ENCODE assay signal across 31 cellular contexts in the genomic region with DNA sequence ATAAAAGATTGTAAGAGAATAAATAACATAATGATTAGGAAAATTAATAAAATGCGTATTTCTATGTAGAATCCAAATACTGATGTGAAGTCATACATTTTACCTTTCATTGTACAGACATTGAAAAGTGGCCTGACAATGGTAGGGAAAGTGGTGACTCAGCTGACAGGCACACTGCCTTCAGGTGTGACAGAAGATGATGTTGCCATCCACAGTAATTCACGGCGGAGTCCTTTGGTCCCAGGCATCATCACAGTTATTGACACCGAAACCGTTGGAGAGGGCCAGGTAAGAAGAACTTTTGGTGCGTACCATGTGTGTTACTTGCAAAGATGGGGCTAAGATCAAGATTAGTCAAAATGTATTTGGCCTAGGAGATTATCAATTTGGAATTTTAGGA.
"Had no signal": no experiment of that assay in that cellular context is flagged by ENCODE, and none has a peak within 500 bp of the region (broad histone marks: within the 10 kb centered on the region; RNA-seq: fewer than 3 reads in every experiment).

No MANE protein-coding gene starts in this region.

- H3K4me1 ChIP-seq: Peyer's patch had no signal

- H3K27me3 ChIP-seq: brain microvascular endothelial cell, cardiac muscle cell, Peyer's patch, SJSA1 had no signal

- H3K9me3 ChIP-seq: Peyer's patch, SJSA1, SK-N-SH had no signal

- FAIRE-seq: TTC549 had no signal

- ATAC-seq: activated CD8-positive, alpha-beta T cell treated with anti-CD3 and anti-CD28 coated beads for 36 hours; activated T-cell treated with anti-CD3 and anti-CD28 coated beads, Interleukin-2, amount 50 U/mL, for 72 hours; activated T-helper 17 cell treated with anti-CD3 and anti-CD28 coated beads, Interleukin-2, amount 50 U/mL, for 72 hours; PC-3 had no signal

- DNase-seq: activated CD4-positive, alpha-beta T cell treated with anti-CD3 and anti-CD28 coated beads, Interleukin-2, amount 10 ng/mL, durations not matched to agents 24 days and 14 days; activated CD4-positive, alpha-beta T cell treated with anti-CD3 and anti-CD28 coated beads, Interleukin-2, amount 50 U/mL, for 4 hours; activated CD8-positive, alpha-beta T cell treated with anti-CD3 and anti-CD28 coated beads for 36 hours; activated effector memory CD4-positive, alpha-beta T cell treated with anti-CD3 and anti-CD28 coated beads, Interleukin-2, amount 50 U/mL, for 16 hours; activated naive CD4-positive, alpha-beta T cell; activated naive CD4-positive, alpha-beta T cell treated with anti-CD3 and anti-CD28 coated beads, Interleukin-2, amount 50 U/mL, for 16 hours; activated naive CD8-positive, alpha-beta T cell treated with anti-CD3 and anti-CD28 coated beads for 36 hours; activated T-cell treated with anti-CD3 and anti-CD28 coated beads, Interleukin-2, amount 50 U/mL, for 1 hour; activated T-cell treated with anti-CD3 and anti-CD28 coated beads, Interleukin-2, amount 50 U/mL, for 72 hours; amniotic stem cell; aorta; brain microvascular endothelial cell; NCI-H1092 treated with DMSO at 0.1 percent for 48 hours; NCI-H1417; NCI-H146; NCI-H187 treated with DMSO at 0.1 percent for 48 hours; NCI-H2081 treated with DMSO at 0.1 percent for 48 hours; NCI-H345; NCI-H524 treated with DMSO at 0.1 percent for 48 hours; NCI-H748 treated with DMSO at 0.1 percent for 48 hours; NK-92 treated with Interleukin-12 subunit alpha and Interleukin-12 subunit beta, amount 100 ng/mL, for 24 hours; PC-3; Peyer's patch; RPMI8226; SHP77 treated with DMSO at 0.1 percent for 48 hours; SK-N-SH had no signal

- H3K4me3 ChIP-seq: cardiac muscle cell, Peyer's patch, SJSA1 had no signal

- H3K36me3 ChIP-seq: brain microvascular endothelial cell, cardiac muscle cell, Peyer's patch, SJSA1 had no signal

- H3K27ac ChIP-seq: brain microvascular endothelial cell, cardiac muscle cell, KMS-11, Peyer's patch, SJSA1 had no signal

- H3K9ac ChIP-seq: KMS-11, SK-N-SH had no signal

- H3K4me2 ChIP-seq: KMS-11, SK-N-SH had no signal
